Comparison of ENCODE assay signal across 11 cellular contexts in the genomic region with DNA sequence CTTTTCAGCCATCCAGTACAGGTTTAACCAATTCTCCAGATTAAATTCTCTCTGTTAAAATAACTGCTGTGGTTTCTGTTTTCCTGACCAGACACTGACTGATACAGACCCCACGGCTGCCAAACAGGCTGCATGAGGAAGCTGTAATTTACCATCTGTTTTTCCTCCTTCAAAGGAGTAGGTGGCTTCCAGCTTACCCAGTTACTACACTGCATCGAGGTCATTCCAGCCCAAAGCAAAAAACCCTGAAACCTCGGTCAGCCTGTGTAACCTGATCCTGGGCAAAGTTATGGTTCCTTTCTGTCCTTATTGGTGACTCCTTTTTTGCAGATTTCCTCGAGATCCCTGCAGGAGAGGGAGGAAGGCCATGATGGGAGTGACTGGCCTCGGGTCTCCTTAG. TPM values are rescaled to one million over a fixed set of nuclear protein-coding genes. Genes with fewer than 3 reads are reported as not detected.
DNase-seq lines count a peak whose midpoint lies in the region; ATAC-seq lines count a peak whose summit lies in the region.
"Had no signal": no experiment of that assay in that cellular context is flagged by ENCODE, and none has a peak within 500 bp of the region (broad histone marks: within the 10 kb centered on the region; RNA-seq: fewer than 3 reads in every experiment).

No MANE protein-coding gene starts in this region.

- H3K79me2 ChIP-seq in mesendoderm (ENCODE audit: control insufficient read depth, insufficient read depth, low read length): no peaks in the 10 kb centered on the region

- no CpG with 5 or more reads among the region's 5 CpGs for WGBS in mesendoderm (ENCODE audit: extremely low coverage, insufficient coverage, low lambda C conversion rate)

- no peak overlapping the region for H2BK5ac ChIP-seq in mesendoderm (ENCODE audit: low read length)

- H2BK15ac ChIP-seq in mesendoderm (replicated peaks; ENCODE audit: low read depth): no peak overlapping the region

- H2AK5ac ChIP-seq in mesendoderm (ENCODE audit: low read length): no peak overlapping the region

- H3K4me2 ChIP-seq in mesendoderm (ENCODE audit: low read length): no peak overlapping the region

- no peaks in the 10 kb centered on the region for H3K27me3 ChIP-seq in mesendoderm (ENCODE audit: insufficient read depth, low read length, poor library complexity)
- H3K27me3 ChIP-seq: SJCRH30, uterus had no signal

- no peak overlapping the region for H3K56ac ChIP-seq in mesendoderm (ENCODE audit: low read length)

- no peak overlapping the region for H3K27ac ChIP-seq in mesendoderm (ENCODE audit: low read depth, low read length)
- H3K27ac ChIP-seq: SJCRH30, uterus had no signal

- H2BK120ac ChIP-seq in mesendoderm (ENCODE audit: low read depth, low read length): no peak overlapping the region

- no peak overlapping the region for H4K8ac ChIP-seq in mesendoderm (ENCODE audit: low read depth, low read length)

- no peak overlapping the region for H3K4me3 ChIP-seq in mesendoderm (ENCODE audit: low read length)
- H3K4me3 ChIP-seq: SJCRH30, uterus had no signal

- H3K4me1 ChIP-seq in mesendoderm (ENCODE audit: control insufficient read depth, low read depth, low read length): peaks cover 2% of the 10 kb centered on the region
- H3K4me1 ChIP-seq: uterus had no signal

- H3K36me3 ChIP-seq in mesendoderm (ENCODE audit: control insufficient read depth, insufficient read depth, low read length): no peaks in the 10 kb centered on the region
- H3K36me3 ChIP-seq: SJCRH30, uterus had no signal

- no peak overlapping the region for H3K4ac ChIP-seq in mesendoderm (ENCODE audit: low read depth, low read length)

- ATAC-seq in HG03565 (IDR thresholded peaks at IDR 0.05; ENCODE audit: unreplicated experiment) (no peak), GM18498 (IDR thresholded peaks at IDR 0.05; ENCODE audit: unreplicated experiment) (no peak)

- no peak overlapping the region for H3K9ac ChIP-seq in mesendoderm (ENCODE audit: low read length)

- DNase-seq in DMS 273 treated with DMSO at 0.1 percent for 48 hours (lab: John Stamatoyannopoulos, UW) (peak; percentile 70), Kasumi-1 (lab: John Stamatoyannopoulos, UW) (peak; percentile 60 to 65), astrocyte of the hippocampus (ENCODE audit: low read depth, low spot score) (peak; percentile 28), mesendoderm (peak; percentile 22)
- DNase-seq in activated CD4-positive, CD25-positive, alpha-beta regulatory T cell treated with anti-CD3 and anti-CD28 coated beads, Interleukin-2, amount 50 U/mL, for 72 hours: no peak
- no peak for DNase-seq in activated CD8-positive, alpha-beta memory T cell treated with anti-CD3 and anti-CD28 coated beads, Interleukin-2, amount 50 U/mL, for 4 hours
- DNase-seq: activated CD4-positive, alpha-beta T cell treated with anti-CD3 and anti-CD28 coated beads, Interleukin-2, amount 50 U/mL, for 48 hours; uterus had no signal

- H4K5ac ChIP-seq in mesendoderm (ENCODE audit: low read length): no peak overlapping the region

- H3K79me1 ChIP-seq in mesendoderm (ENCODE audit: low read length): no peaks in the 10 kb centered on the region

- H3K18ac ChIP-seq in mesendoderm (ENCODE audit: low read length): no peak overlapping the region

- H3K23ac ChIP-seq in mesendoderm (ENCODE audit: low read length): no peak overlapping the region

RNA-seq across cellular contexts. Expression of gene LOXL4, which starts 27.9 kb away (rescaled TPM):
- 0.67 TPM for polyA plus RNA-seq in mesendoderm (2013, experiment 1 of 2)
- 0.64 TPM for polyA plus RNA-seq in mesendoderm (2013, experiment 2 of 2)

Comparison
In these comparisons a context has a peak if more than half of its experiments do, and no peak if none do; other contexts are left out.
1. DNase-seq: peak in DMS 273 treated with DMSO at 0.1 percent for 48 hours (single experiment), Kasumi-1 (2 of 2), astrocyte of the hippocampus (single experiment) and mesendoderm (single experiment); none in activated CD4-positive, CD25-positive, alpha-beta regulatory T cell treated with anti-CD3 and anti-CD28 coated beads, Interleukin-2, amount 50 U/mL, for 72 hours (single experiment) and activated CD8-positive, alpha-beta memory T cell treated with anti-CD3 and anti-CD28 coated beads, Interleukin-2, amount 50 U/mL, for 4 hours (single experiment).